ENCODE assay signal across 8 cellular contexts in the genomic region with DNA sequence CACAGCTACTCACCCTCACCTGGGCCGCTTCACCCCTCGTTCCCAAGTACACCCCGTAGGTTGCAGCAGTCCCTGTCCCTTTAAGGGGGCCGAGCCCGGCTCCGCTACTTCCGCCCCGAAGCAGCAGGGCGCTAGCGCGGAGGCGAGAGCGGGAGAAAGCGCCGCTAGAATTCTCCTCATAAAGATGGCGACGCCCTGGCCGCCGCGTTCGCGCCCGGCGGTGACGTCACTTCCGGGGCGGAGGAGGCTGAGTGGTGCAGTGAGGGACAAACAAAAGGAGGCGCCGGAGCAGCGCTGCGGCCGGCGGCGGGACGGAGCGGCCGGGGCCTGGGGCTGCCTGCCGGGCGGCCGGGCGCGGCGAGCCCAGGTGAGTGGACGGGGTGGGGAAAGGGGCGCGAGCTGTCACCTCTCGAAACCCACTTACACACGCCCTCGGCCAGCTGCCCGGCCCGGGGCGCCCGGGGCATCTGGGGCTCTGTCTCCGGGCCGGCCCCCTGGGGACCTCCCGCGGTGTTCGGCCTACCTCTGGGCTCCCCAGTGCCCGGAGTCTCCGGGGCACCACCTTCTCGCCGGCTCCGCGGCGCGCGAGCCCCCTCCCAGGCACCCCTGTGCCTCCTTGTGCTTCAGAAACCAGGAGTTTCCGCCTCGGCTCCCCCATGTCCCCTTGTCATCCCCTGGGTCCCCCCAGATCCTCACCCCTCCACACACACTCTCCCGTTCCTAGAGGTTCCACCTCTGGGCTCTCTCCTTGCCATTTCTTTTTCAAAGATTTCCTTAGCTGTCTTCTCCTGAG. TPM values are rescaled to one million over a fixed set of nuclear protein-coding genes. Genes with fewer than 3 reads are reported as not detected.
DNase-seq lines count a peak whose midpoint lies in the region; ATAC-seq, FAIRE-seq and TF ChIP-seq lines count a peak whose summit lies in the region.

Gene KYAT1 (minus strand): TSS at position 67 of the 793 bp plus-strand sequence. CDS start 36,545 bp downstream, outside the sequence.
Gene LRRC8A (plus strand): TSS at position 250 of the 793 bp plus-strand sequence. CDS start 25,032 bp downstream, outside the sequence.

- peak; percentile 90; the same call in 1 of the 2 replicates for TF ChIP-seq POLR2A in GM12892 (IDR thresholded peaks at IDR 0.05; ENCODE audit: low read depth, low read length)

- peak within 1 kb of the TSS; percentile 96 for H3K4me3 Mint-ChIP-seq in activated naive CD8-positive, alpha-beta T cell treated with anti-CD3 and anti-CD28 coated beads, Interleukin-2, amount 50 U/mL, for 24 hours

- DNase-seq in GM12892 (ENCODE audit: insufficient read length) (peak; percentile 96), NCI-H1436 (lab: John Stamatoyannopoulos, UW) (peak; percentile 96), SW480 (ENCODE audit: low spot score) (peak; percentile 96), Right ventricle myocardium superior (peak; percentile 99), pancreas (peak; percentile 96 to 99 (median 98)), tibial artery (peak; percentile 98 to 99)
- DNase-seq in activated naive CD8-positive, alpha-beta T cell treated with anti-CD3 and anti-CD28 coated beads, Interleukin-2, amount 50 U/mL, for 24 hours, result peak; percentile 99

- no peaks in the 10 kb centered on the region for H3K27me3 ChIP-seq in pancreas
- no peaks in the 10 kb centered on the region for H3K27me3 ChIP-seq in tibial artery

- H3K9me3 Mint-ChIP-seq in activated naive CD8-positive, alpha-beta T cell treated with anti-CD3 and anti-CD28 coated beads, Interleukin-2, amount 50 U/mL, for 24 hours, result no peaks in the 10 kb centered on the region

- H3K27ac ChIP-seq in pancreas, result peak within 1 kb of the TSS; percentile 85 to 97 (median 92)
- H3K27ac ChIP-seq in tibial artery, result peak within 1 kb of the TSS; percentile 94 to 98

- H3K4me3 ChIP-seq in pancreas (peak within 1 kb of the TSS; percentile 84 to 94 (median 93)), tibial artery (peak within 1 kb of the TSS; percentile 84 to 96)

- peaks cover 0 to 10% (median 0%) of the 10 kb centered on the region in 3 donors for H3K36me3 ChIP-seq in pancreas
- H3K36me3 ChIP-seq in tibial artery, result peaks cover 5 to 27% (median 17%) of the 10 kb centered on the region in 3 donors

- H3K9me3 ChIP-seq in pancreas (no peaks in the 10 kb centered on the region), tibial artery (no peaks in the 10 kb centered on the region)

- peaks cover 5% of the 10 kb centered on the region for H3K36me3 Mint-ChIP-seq in activated naive CD8-positive, alpha-beta T cell treated with anti-CD3 and anti-CD28 coated beads, Interleukin-2, amount 50 U/mL, for 24 hours (ENCODE audit: low read depth)

- peak; percentile 90 for ATAC-seq in HG02840 (IDR thresholded peaks at IDR 0.05; ENCODE audit: low FRiP score, unreplicated experiment)
- peak; percentile 95 for ATAC-seq in activated naive CD8-positive, alpha-beta T cell treated with anti-CD3 and anti-CD28 coated beads, Interleukin-2, amount 50 U/mL, for 24 hours
- peak; percentile 91 for ATAC-seq in Right ventricle myocardium superior (ENCODE audit: poor library complexity)
- ATAC-seq in pancreas, result peak; percentile 90 to 96 (median 94)

- intact Hi-C loops in Right ventricle myocardium superior (cut with DNase I), result loop anchor here (5.0 kb wide), 1 partner anchor 40 kb away; the partner anchor contains the start of gene PHYHD1
- intact Hi-C loops in pancreas (cut with DNase I), result no loop called here
- intact Hi-C loops in tibial artery (cut with DNase I; ENCODE audit: low total_unique reads), result loop anchor here (5.0 kb wide), 1 partner anchor 40 kb away; the partner anchor contains the start of gene PHYHD1

- H3K4me1 Mint-ChIP-seq in activated naive CD8-positive, alpha-beta T cell treated with anti-CD3 and anti-CD28 coated beads, Interleukin-2, amount 50 U/mL, for 24 hours, result peaks cover 41% of the 10 kb centered on the region

- FAIRE-seq in GM12892 (lab: Jason Lieb, UNC) (peak; percentile 95), pancreas (lab: Jason Lieb, UNC) (no peak)

- WGBS in pancreas, 2 donors, result 1% methylated on average over 52 to 69 of the region's 70 CpGs

- H3K27me3 Mint-ChIP-seq in activated naive CD8-positive, alpha-beta T cell treated with anti-CD3 and anti-CD28 coated beads, Interleukin-2, amount 50 U/mL, for 24 hours, result no peaks in the 10 kb centered on the region

- H3K4me1 ChIP-seq in pancreas (peaks cover 0 to 11% (median 6%) of the 10 kb centered on the region in 3 donors), tibial artery (peaks cover 7 to 79% (median 65%) of the 10 kb centered on the region in 4 donors)

- H3K27ac Mint-ChIP-seq in activated naive CD8-positive, alpha-beta T cell treated with anti-CD3 and anti-CD28 coated beads, Interleukin-2, amount 50 U/mL, for 24 hours, result peak within 1 kb of the TSS; percentile 87

- TF ChIP-seq CTCF in pancreas (IDR thresholded peaks at IDR 0.05) (no peak), tibial artery (IDR thresholded peaks at IDR 0.05) (peak in 1 of 2 experiments; percentile 10)

RNA-seq across cellular contexts. Expression of gene KYAT1, which starts in this region (rescaled TPM):
- polyA plus RNA-seq in GM12892 (2012; ENCODE audit: missing spikeins), result 9.7 TPM
- total RNA-seq in Right ventricle myocardium superior (12.6 TPM), pancreas (1 to 10 TPM; 1.1 to 2.9 (median 1.5) TPM)
- 1 to 10 TPM; 4.2 to 5.2 TPM for polyA plus RNA-seq in pancreas

RNA-seq across cellular contexts. Expression of gene LRRC8A, which starts in this region (rescaled TPM):
- polyA plus RNA-seq in GM12892 (2012; ENCODE audit: missing spikeins), result 3.0 TPM
- 20.2 TPM for total RNA-seq in Right ventricle myocardium superior
- 10 to 100 TPM in 4 of 6 donors, 1 to 10 TPM in 2; 8.7 to 20.4 (median 10.4) TPM for total RNA-seq in pancreas
- polyA plus RNA-seq in pancreas, result 10 to 100 TPM in 1 of 2 donors, 1 to 10 TPM in 1; 9.2 to 10.1 TPM

Comparison
In these comparisons a context has a peak if more than half of its experiments do, and no peak if none do; other contexts are left out.
1. Peak in every context shown above with its lines: DNase-seq, ATAC-seq, H3K4me3 ChIP-seq and H3K27ac ChIP-seq.
2. intact Hi-C loops: an anchor here in Right ventricle myocardium superior (5.0 kb wide) and tibial artery (5.0 kb wide); none called in pancreas.